Comparison of ENCODE assay signal across 9 cellular contexts in genomic region chr3:169133178-169134161, GRCh38.
DNase-seq lines count a peak whose midpoint lies in the region; ATAC-seq and TF ChIP-seq lines count a peak whose summit lies in the region.
"Had no signal": no experiment of that assay in that cellular context is flagged by ENCODE, and none has a peak within 500 bp of the region (broad histone marks: within the 10 kb centered on the region; RNA-seq: fewer than 3 reads in every experiment).

No MANE protein-coding gene starts in this region.

- no peaks in the 10 kb centered on the region for H3K36me3 Mint-ChIP-seq in CD8-positive, alpha-beta memory T cell

- WGBS in adrenal gland, 4 donors: 30 to 41% (median 37%) methylated on average over 5 of the region's 5 CpGs

- intact Hi-C loops in HCT116 (cut with micrococcal nuclease): loop anchor here (1.0 to 5.0 kb wide), 2 partner anchors 534 to 613 kb away; no protein-coding TSS in a partner anchor
- intact Hi-C loops in adrenal gland (cut with DNase I): no loop called here

- no peaks in the 10 kb centered on the region for H3K4me1 Mint-ChIP-seq in CD8-positive, alpha-beta memory T cell

- H3K27ac ChIP-seq in HCT116 (ENCODE audit: low read depth, low read length) (no peak overlapping the region), adrenal gland (no peak overlapping the region)
- no peak overlapping the region for H3K27ac ChIP-seq in CD8-positive, alpha-beta memory T cell (ENCODE audit: low read depth, low read length)
- H3K27ac ChIP-seq: SJSA1 had no signal

- no peak overlapping the region for H3K27ac Mint-ChIP-seq in CD8-positive, alpha-beta memory T cell

- H3K4me2 ChIP-seq in HCT116 (ENCODE audit: low read length): no peak overlapping the region

- H3K79me2 ChIP-seq in HCT116 (ENCODE audit: insufficient read depth, low read length): no peaks in the 10 kb centered on the region

- H2AFZ ChIP-seq in HCT116 (ENCODE audit: low read depth, low read length, poor library complexity, severe bottlenecking): no peak overlapping the region

- H3K36me3 ChIP-seq in HCT116 (ENCODE audit: control insufficient read depth in 1 of 2, insufficient read depth in 2 of 2, low read length in 2 of 2): no peaks in the 10 kb centered on the region
- no peaks in the 10 kb centered on the region for H3K36me3 ChIP-seq in adrenal gland (replicated peaks in 1 of 2)
- H3K36me3 ChIP-seq in CD8-positive, alpha-beta memory T cell (ENCODE audit: insufficient read depth, low read length): no peaks in the 10 kb centered on the region

- TF ChIP-seq POLR2A in HCT116 (IDR thresholded peaks at IDR 0.05; ENCODE audit: borderline replicate concordance, extremely low read depth, insufficient read depth, insufficient read length) (no peak), adrenal gland (IDR thresholded peaks at IDR 0.05) (no peak)

- no peaks in the 10 kb centered on the region for H3K9me2 ChIP-seq in HCT116 (ENCODE audit: insufficient read depth)

- CTCF ChIA-PET in HCT116 (lab: Charles Lee): interaction anchor here (0.9 to 1.5 kb wide), 4 partner anchors 14 to 611 kb away, joined by 3 to 6 read pairs (median 4); no protein-coding TSS in a partner anchor
- CTCF ChIA-PET in CD8-positive, alpha-beta memory T cell (lab: Charles Lee): no interaction called here

- H3K9me3 ChIP-seq in HCT116 (ENCODE audit: control insufficient read depth in 1 of 2, insufficient read depth in 1 of 2, low read depth in 1 of 2, low read length in 2 of 2) (no peaks in the 10 kb centered on the region), adrenal gland (replicated peaks in 1 of 3) (no peaks in the 10 kb centered on the region)
- H3K9me3 ChIP-seq in CD8-positive, alpha-beta memory T cell (ENCODE audit: low read length): no peaks in the 10 kb centered on the region
- H3K9me3 ChIP-seq: SJSA1 had no signal

- POLR2A ChIA-PET in HCT116 (lab: Charles Lee): no interaction called here
- POLR2A ChIA-PET in CD8-positive, alpha-beta memory T cell (lab: Charles Lee): no interaction called here

- H3K27me3 Mint-ChIP-seq in CD8-positive, alpha-beta memory T cell: peaks cover 0 to 3% of the 10 kb centered on the region in 2 donors

- DNase-seq in AG09319 (ENCODE audit: extremely low read depth, low read depth) (no peak), HCT116 (ENCODE audit: low read depth, low spot score) (no peak), adrenal gland (no peak), left lobe of liver (ENCODE audit: low spot score) (no peak)
- DNase-seq in CD8-positive, alpha-beta memory T cell: no peak
- DNase-seq in stimulated activated CD4-positive, alpha-beta T cell treated with anti-CD3 and anti-CD28 coated beads, Interleukin-4, amount 100 ng/mL, for 1 hour: no peak

- no peaks in the 10 kb centered on the region for H3K4me1 ChIP-seq in HCT116 (ENCODE audit: control insufficient read depth in 1 of 2, insufficient read depth in 2 of 2, low read length in 2 of 2)
- H3K4me1 ChIP-seq in adrenal gland (replicated peaks in 1 of 2): no peaks in the 10 kb centered on the region
- H3K4me1 ChIP-seq in CD8-positive, alpha-beta memory T cell (ENCODE audit: insufficient read depth, low read length): no peaks in the 10 kb centered on the region

- H3K27me3 ChIP-seq in HCT116 (ENCODE audit: insufficient read depth, low read length) (peaks cover 17% of the 10 kb centered on the region), adrenal gland (peaks cover 53% of the 10 kb centered on the region)
- H3K27me3 ChIP-seq in CD8-positive, alpha-beta memory T cell (ENCODE audit: insufficient read depth, low read length, poor library complexity, severe bottlenecking): no peaks in the 10 kb centered on the region
- H3K27me3 ChIP-seq: SJSA1 had no signal

- peak; percentile 43 for TF ChIP-seq CTCF in AG09319 (IDR thresholded peaks at IDR 0.05; ENCODE audit: low read depth, low read length)
- peak; percentile 37 to 49 (median 41); a peak in 5 of 6 replicates for TF ChIP-seq CTCF in HCT116 (IDR thresholded peaks at IDR 0.05 in 2 of 3, conservative IDR thresholded peaks at IDR 0.05 in 1 of 3; ENCODE audit: borderline replicate concordance in 1 of 3, insufficient read depth in 1 of 3, low read depth in 2 of 3, low read length in 2 of 3)
- TF ChIP-seq CTCF in adrenal gland (IDR thresholded peaks at IDR 0.05): peak in 4 of 6 experiments; percentile 7 to 48 (median 32)

- H3K9ac ChIP-seq in HCT116 (ENCODE audit: low read length): no peak overlapping the region

- peak; percentile 61 for TF ChIP-seq RAD21 in HCT116 (IDR thresholded peaks at IDR 0.05; ENCODE audit: low read depth)

- peaks cover 0 to 2% (median 0%) of the 10 kb centered on the region in 5 donors for H3K9me3 Mint-ChIP-seq in CD8-positive, alpha-beta memory T cell

- no peak overlapping the region for H3K4me3 Mint-ChIP-seq in CD8-positive, alpha-beta memory T cell

- no peaks in the 10 kb centered on the region for H4K20me1 ChIP-seq in HCT116 (ENCODE audit: insufficient read depth)

- RAD21 ChIA-PET in HCT116 (lab: Charles Lee; ENCODE audit: low non-redundant PET in 1 of 2, low total read pairs in 2 of 2, uncharacterized antibody in 2 of 2, unreplicated experiment in 2 of 2): interaction anchor here in 1 of 2 experiments (2.0 kb wide), 1 partner anchor 536 kb away, joined by 7 read pairs; no protein-coding TSS in a partner anchor

- H3K4me3 ChIP-seq in HCT116 (replicated peaks in 1 of 2; ENCODE audit: low read depth in 1 of 2, low read length in 2 of 2): no peak overlapping the region
- no peak overlapping the region for H3K4me3 ChIP-seq in adrenal gland
- no peak overlapping the region for H3K4me3 ChIP-seq in CD8-positive, alpha-beta memory T cell (ENCODE audit: low read length)
- H3K4me3 ChIP-seq: SJSA1 had no signal

- BruUV-seq in HCT116 (replicated peaks; lab: Mats Ljungman, UMichigan): no TSS peak

- no peak for ATAC-seq in HCT116
- peak; percentile 34 for ATAC-seq in left lobe of liver
- no peak for ATAC-seq in GM21576 (IDR thresholded peaks at IDR 0.05; ENCODE audit: unreplicated experiment)
- ATAC-seq in GM18511 (IDR thresholded peaks at IDR 0.05; ENCODE audit: unreplicated experiment): no peak

TF ChIP-seq in HCT116, 20 proteins besides CTCF, POLR2A, EP300 and RAD21:
- TF ChIP-seq CEBPB (IDR thresholded peaks at IDR 0.05; ENCODE audit: low read depth) (no peak), REST (IDR thresholded peaks at IDR 0.05; ENCODE audit: low read depth) (no peak), EZH2phosphoT487 (IDR thresholded peaks at IDR 0.05; ENCODE audit: borderline replicate concordance) (no peak), CBX3 (IDR thresholded peaks at IDR 0.05; ENCODE audit: low read depth) (no peak), SRF (IDR thresholded peaks at IDR 0.05; ENCODE audit: low read depth) (no peak), POLR2AphosphoS5 (IDR thresholded peaks at IDR 0.05; ENCODE audit: low read depth, low read length) (no peak), ELF1 (IDR thresholded peaks at IDR 0.05; ENCODE audit: borderline replicate concordance, low read depth) (no peak), ATF3 (IDR thresholded peaks at IDR 0.05) (no peak), SIN3A (IDR thresholded peaks at IDR 0.05; ENCODE audit: low read depth) (no peak), TCF7L2 (IDR thresholded peaks at IDR 0.05; ENCODE audit: borderline replicate concordance, extremely low read depth, insufficient read depth, insufficient read length) (no peak), FOSL1 (IDR thresholded peaks at IDR 0.05; ENCODE audit: low read depth) (no peak), SP1 (IDR thresholded peaks at IDR 0.05; ENCODE audit: low read depth) (no peak), YY1 (IDR thresholded peaks at IDR 0.05; ENCODE audit: extremely low read depth, insufficient replicate concordance, low read depth, low read length) (no peak), ZNF274 (IDR thresholded peaks at IDR 0.05; ENCODE audit: low read depth, low read length) (no peak)
